ENCODE assay signal across 23 cellular contexts in genomic region chr11:116107229-116107628, GRCh38.
"Had no signal": no experiment of that assay in that cellular context is flagged by ENCODE, and none has a peak within 500 bp of the region (broad histone marks: within the 10 kb centered on the region; RNA-seq: fewer than 3 reads in every experiment).

No MANE protein-coding gene starts in this region.

- H3K9me3 Mint-ChIP-seq: stimulated activated effector memory CD8-positive, alpha-beta T cell treated with anti-CD3 and anti-CD28 coated beads, Interleukin-12 subunit alpha, Interleukin-12 subunit beta, amount 100 ng/mL, for 72 hours; type B pancreatic cell had no signal

- H3K36me3 Mint-ChIP-seq: naive thymus-derived CD4-positive, alpha-beta T cell; neural progenitor cell; stimulated activated effector memory CD8-positive, alpha-beta T cell treated with anti-CD3 and anti-CD28 coated beads, Interleukin-12 subunit alpha, Interleukin-12 subunit beta, amount 100 ng/mL, for 72 hours; type B pancreatic cell had no signal

- H3K4me3 Mint-ChIP-seq: naive thymus-derived CD4-positive, alpha-beta T cell; nephron; neural progenitor cell; stimulated activated effector memory CD8-positive, alpha-beta T cell treated with anti-CD3 and anti-CD28 coated beads, Interleukin-12 subunit alpha, Interleukin-12 subunit beta, amount 100 ng/mL, for 72 hours; type B pancreatic cell had no signal

- H2AFZ ChIP-seq: neural progenitor cell, parathyroid adenoma had no signal

- H3K9ac ChIP-seq: neural progenitor cell, parathyroid adenoma had no signal

- H3K4me3 ChIP-seq: gastrocnemius medialis, left lung, neural progenitor cell, stomach, thyroid gland had no signal

- H3K27ac ChIP-seq: epithelial cell of prostate, gastrocnemius medialis, left lung, neural progenitor cell, parathyroid adenoma, stomach, thyroid gland had no signal

- H3K4me2 ChIP-seq: neural progenitor cell had no signal

- ATAC-seq: esophagus mucosa; gastrocnemius medialis; left lung; naive thymus-derived CD4-positive, alpha-beta T cell; sciatic nerve; stimulated activated effector memory CD8-positive, alpha-beta T cell treated with anti-CD3 and anti-CD28 coated beads, Interleukin-12 subunit alpha, Interleukin-12 subunit beta, amount 100 ng/mL, for 72 hours had no signal

- H3K79me2 ChIP-seq: parathyroid adenoma had no signal

- H3K27ac Mint-ChIP-seq: naive thymus-derived CD4-positive, alpha-beta T cell; nephron; neural progenitor cell; progenitor cell of endocrine pancreas; stimulated activated effector memory CD8-positive, alpha-beta T cell treated with anti-CD3 and anti-CD28 coated beads, Interleukin-12 subunit alpha, Interleukin-12 subunit beta, amount 100 ng/mL, for 72 hours; type B pancreatic cell had no signal

- H3K27me3 ChIP-seq: gastrocnemius medialis, left lung, stomach, thyroid gland had no signal

- H3K4me1 Mint-ChIP-seq: naive thymus-derived CD4-positive, alpha-beta T cell; stimulated activated effector memory CD8-positive, alpha-beta T cell treated with anti-CD3 and anti-CD28 coated beads, Interleukin-12 subunit alpha, Interleukin-12 subunit beta, amount 100 ng/mL, for 72 hours had no signal

- H3K36me3 ChIP-seq: gastrocnemius medialis, left lung, neural progenitor cell, stomach, thyroid gland had no signal

- H3K4me1 ChIP-seq: left lung, parathyroid adenoma, stomach, thyroid gland had no signal

- DNase-seq: cortex of kidney; foreskin fibroblast; gastrocnemius medialis; head of caudate nucleus; kidney; left lung; mesenchymal stem cell; midbrain; naive thymus-derived CD4-positive, alpha-beta T cell; stimulated activated CD4-positive, alpha-beta T cell treated with anti-CD3 and anti-CD28 coated beads, Interleukin-2, amount 100 ng/mL, for 24 hours; stimulated activated CD4-positive, alpha-beta T cell treated with anti-CD3 and anti-CD28 coated beads, Interleukin-4, amount 100 ng/mL, for 24 hours; stimulated activated naive CD4-positive, alpha-beta T cell treated with Interleukin-2 at 50 U/mL for 16 hours; stomach; thyroid gland had no signal

- H3K9me3 ChIP-seq: gastrocnemius medialis, left lung, stomach, thyroid gland had no signal
